8 cellular contexts compared by ENCODE assay signal in the genomic region with DNA sequence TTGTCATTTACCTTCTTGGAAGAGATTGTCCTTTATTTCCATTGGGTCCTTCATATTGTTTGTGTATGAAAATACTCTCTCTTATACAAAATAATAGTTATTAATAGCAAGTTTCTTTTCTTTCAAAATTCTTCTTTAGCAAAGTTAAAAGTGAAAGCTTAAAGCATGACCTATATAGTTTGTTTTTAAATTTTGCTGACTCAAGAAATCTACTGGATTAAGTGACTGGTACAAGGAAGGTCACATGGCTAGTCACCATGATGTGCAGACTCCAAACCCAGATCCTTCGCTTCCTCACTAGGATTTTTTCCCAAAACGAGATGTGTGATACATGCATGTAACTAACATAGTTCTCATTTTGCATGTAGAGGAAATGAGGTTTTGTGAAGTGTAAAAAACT.
"Had no signal": no experiment of that assay in that cellular context is flagged by ENCODE, and none has a peak within 500 bp of the region (broad histone marks: within the 10 kb centered on the region; RNA-seq: fewer than 3 reads in every experiment).

No MANE protein-coding gene starts in this region.

- H3K36me3 ChIP-seq: HAP-1 had no signal

- H3K4me1 ChIP-seq: HAP-1 had no signal

- H3K27ac ChIP-seq: GM23248, HL-60 had no signal

- H3K9me3 ChIP-seq: HAP-1 had no signal

- H2AFZ ChIP-seq: GM23248 had no signal

- H3K4me3 ChIP-seq: GM23248, HAP-1 had no signal

- DNase-seq: GM23248, GOT3, H7, HFFc6, KG1 had no signal

- H3K9ac ChIP-seq: GM23248 had no signal

- ATAC-seq: HCT116 had no signal
